Comparison of ENCODE assay signal across 6 cellular contexts in genomic region chr19:17394891-17395415, GRCh38. TPM values are rescaled to one million over a fixed set of nuclear protein-coding genes. Genes with fewer than 3 reads are reported as not detected.
DNase-seq lines count a peak whose midpoint lies in the region; ATAC-seq and TF ChIP-seq lines count a peak whose summit lies in the region.

No MANE protein-coding gene starts in this region.

- 21% methylated on average over 17 of the region's 19 CpGs for WGBS in mesenchymal stem cell

- H2AFZ ChIP-seq in OCI-LY3 (ENCODE audit: low read depth, low read length) (no peak overlapping the region), mesenchymal stem cell (ENCODE audit: low read depth, low read length) (no peak overlapping the region)

- no peak for ATAC-seq in GM21390 (IDR thresholded peaks at IDR 0.05; ENCODE audit: unreplicated experiment)

- no peak overlapping the region for H2BK15ac ChIP-seq in mesenchymal stem cell (ENCODE audit: low read depth, poor library complexity, severe bottlenecking)

- H3K4me1 ChIP-seq in OCI-LY3 (ENCODE audit: low read length) (peaks cover 7% of the 10 kb centered on the region), mesenchymal stem cell (ENCODE audit: control insufficient read depth, insufficient read depth, low read depth, low read length) (peaks cover 10% of the 10 kb centered on the region)

- peak overlapping the region; percentile 97 for H4K8ac ChIP-seq in mesenchymal stem cell (ENCODE audit: low read length)

- no peak overlapping the region for H3K9ac ChIP-seq in OCI-LY3 (ENCODE audit: low read length)
- H3K9ac ChIP-seq in mesenchymal stem cell (ENCODE audit: low read length) = peak overlapping the region; percentile 32

- no peak overlapping the region for H2BK120ac ChIP-seq in mesenchymal stem cell (ENCODE audit: low read depth, low read length)

- H3K4me2 ChIP-seq in OCI-LY3 (ENCODE audit: low read length) = no peak overlapping the region
- no peak overlapping the region for H3K4me2 ChIP-seq in mesenchymal stem cell (ENCODE audit: low read length, poor library complexity, severe bottlenecking)

- H3K27me3 ChIP-seq in OCI-LY3 (ENCODE audit: low read depth, low read length) (peaks cover 2% of the 10 kb centered on the region; the same call in 1 of the 2 replicates), mesenchymal stem cell (ENCODE audit: control insufficient read depth in 1 of 2, insufficient read depth in 1 of 2, low read length in 2 of 2) (peaks cover 8 to 23% of the 10 kb centered on the region in 2 experiments)

- H2AK5ac ChIP-seq in mesenchymal stem cell (ENCODE audit: low read length, severe bottlenecking) = no peak overlapping the region

- H2BK5ac ChIP-seq in mesenchymal stem cell (ENCODE audit: low read depth, low read length, poor library complexity, severe bottlenecking) = no peak overlapping the region

- H3K4me3 ChIP-seq in OCI-LY3 (ENCODE audit: low read length) (no peak overlapping the region), mesenchymal stem cell (ENCODE audit: insufficient read depth in 1 of 2, low read depth in 1 of 2, low read length in 2 of 2) (no peak overlapping the region)

- H3K4ac ChIP-seq in mesenchymal stem cell (ENCODE audit: low read depth in 1 of 2, low read length in 2 of 2) = peak overlapping the region in 1 of 2 experiments; percentile 67

- no peaks in the 10 kb centered on the region for H4K20me1 ChIP-seq in OCI-LY3 (ENCODE audit: insufficient read depth, low read length)

- H3K27ac ChIP-seq in OCI-LY3 (ENCODE audit: low read length) (no peak overlapping the region), mesenchymal stem cell (ENCODE audit: low read length, poor library complexity, severe bottlenecking) (no peak overlapping the region)

- DNase-seq in GDM1 (lab: John Stamatoyannopoulos, UW) (peak; percentile 68), amniotic epithelial cell (ENCODE audit: low read depth) (peak; percentile 79), mesenchymal stem cell (peak; percentile 69), NCI-H748 treated with DMSO at 0.1 percent for 48 hours (lab: John Stamatoyannopoulos, UW) (no peak)

- H3K23ac ChIP-seq in mesenchymal stem cell (ENCODE audit: low read length in 2 of 2) = no peak overlapping the region

- peak overlapping the region; percentile 5 to 59 for H3K18ac ChIP-seq in mesenchymal stem cell (ENCODE audit: low read depth in 1 of 2, low read length in 2 of 2)

- H3K36me3 ChIP-seq in OCI-LY3 (replicated peaks; ENCODE audit: low read depth, low read length) (no peaks in the 10 kb centered on the region), mesenchymal stem cell (ENCODE audit: control insufficient read depth in 1 of 2, insufficient read depth in 2 of 2, low read depth in 1 of 2, low read length in 2 of 2) (no peaks in the 10 kb centered on the region)

- peak overlapping the region in 1 of 2 experiments; percentile 86 for H2BK12ac ChIP-seq in mesenchymal stem cell (ENCODE audit: low read length in 2 of 2)

- H4K91ac ChIP-seq in mesenchymal stem cell (ENCODE audit: low read length) = peak overlapping the region; percentile 59

- TF ChIP-seq CTCF in OCI-LY3 (IDR thresholded peaks at IDR 0.05; ENCODE audit: low read depth, low read length) = peak; percentile 47

- no peaks in the 10 kb centered on the region for H3K79me2 ChIP-seq in OCI-LY3 (ENCODE audit: low read length)

- no peaks in the 10 kb centered on the region for H3K79me1 ChIP-seq in mesenchymal stem cell (replicated peaks; ENCODE audit: low read length, poor library complexity, severe bottlenecking)

- H3K9me3 ChIP-seq in OCI-LY3 (ENCODE audit: insufficient read depth, low read length) (no peaks in the 10 kb centered on the region), mesenchymal stem cell (ENCODE audit: control insufficient read depth, low read length) (no peaks in the 10 kb centered on the region)

- H3K14ac ChIP-seq in mesenchymal stem cell (ENCODE audit: low read length in 2 of 2) = no peak overlapping the region

RNA-seq across cellular contexts. Expression of gene CCDC194, which starts 1.0 kb away (rescaled TPM):
- polyA plus RNA-seq in mesenchymal stem cell (2013, experiment 1 of 2) = 0.23 TPM
- 0.11 TPM for polyA plus RNA-seq in mesenchymal stem cell (2013, experiment 2 of 2)

RNA-seq across cellular contexts. Expression of gene BST2, which starts 10.5 kb away (rescaled TPM):
- 56.3 TPM for polyA plus RNA-seq in mesenchymal stem cell (2013, experiment 1 of 2)
- polyA plus RNA-seq in mesenchymal stem cell (2013, experiment 2 of 2) = 55.0 TPM

RNA-seq across cellular contexts. Expression of gene PLVAP, which starts 17.8 kb away (rescaled TPM):
- 0.04 TPM for polyA plus RNA-seq in mesenchymal stem cell (2013, experiment 1 of 2)
- 0.33 TPM for polyA plus RNA-seq in mesenchymal stem cell (2013, experiment 2 of 2)

RNA-seq across cellular contexts. Expression of gene MVB12A, which starts 24.9 kb away (rescaled TPM):
- 69.3 TPM for polyA plus RNA-seq in mesenchymal stem cell (2013, experiment 1 of 2)
- 64.2 TPM for polyA plus RNA-seq in mesenchymal stem cell (2013, experiment 2 of 2)

RNA-seq across cellular contexts. Expression of gene TMEM221, which starts 53.5 kb away (rescaled TPM):
- polyA plus RNA-seq in mesenchymal stem cell (2013, experiment 1 of 2) = 0.26 TPM
- polyA plus RNA-seq in mesenchymal stem cell (2013, experiment 2 of 2) = 0.25 TPM
